24 cellular contexts compared by ENCODE assay signal in genomic region chr2:231117148-231117547, GRCh38. TPM values are rescaled to one million over a fixed set of nuclear protein-coding genes. Genes with fewer than 3 reads are reported as not detected.
DNase-seq lines count a peak whose midpoint lies in the region; ATAC-seq, FAIRE-seq and TF ChIP-seq lines count a peak whose summit lies in the region.
"Had no signal": no experiment of that assay in that cellular context is flagged by ENCODE, and none has a peak within 500 bp of the region (broad histone marks: within the 10 kb centered on the region; RNA-seq: fewer than 3 reads in every experiment).

No MANE protein-coding gene starts in this region.

- DNase-seq in GM12878 (ENCODE audit: low read depth, low spot score) (no peak), mesothelial cell of epicardium (ENCODE audit: low spot score in 2 of 2, unreplicated experiment in 2 of 2) (no peak), uterus (no peak), amniotic stem cell (lab: John Stamatoyannopoulos, UW) (no peak)
- DNase-seq in CD4-positive, alpha-beta memory T cell, result no peak
- DNase-seq: CD4-positive, CD25-positive, alpha-beta regulatory T cell; COR-L47; DMS53; H9; IMR-90; KG1; MG63; NCI-H2029; NCI-H446 treated with DMSO at 0.1 percent for 48 hours; NCI-H526 treated with DMSO at 0.1 percent for 48 hours; Peyer's patch; SIG-M5; SK-N-SH had no signal

- TF ChIP-seq CTCF in OCI-LY3 (IDR thresholded peaks at IDR 0.05; ENCODE audit: low read depth, low read length), result no peak
- no peak for TF ChIP-seq CTCF in GM12878 (IDR thresholded peaks at IDR 0.05 in 2 of 3, conservative IDR thresholded peaks at IDR 0.05 in 1 of 3; ENCODE audit: control insufficient read depth in 2 of 3, extremely low read depth in 1 of 3, insufficient read depth in 1 of 3, low read depth in 3 of 3, low read length in 3 of 3)
- TF ChIP-seq CTCF in mesothelial cell of epicardium (IDR thresholded peaks at IDR 0.05; ENCODE audit: unreplicated experiment), result no peak
- no peak for TF ChIP-seq CTCF in uterus (IDR thresholded peaks at IDR 0.05)

- H3K4me2 ChIP-seq in OCI-LY3 (ENCODE audit: low read length) (peak overlapping the region; percentile 33), GM12878 (ENCODE audit: control insufficient read depth, insufficient read depth) (no peak overlapping the region)
- H3K4me2 ChIP-seq: BLaER1, GM23338, SK-N-SH had no signal

- no peak for FAIRE-seq in GM12878 (lab: Jason Lieb, UNC)

- peaks cover 10% of the 10 kb centered on the region for H3K36me3 Mint-ChIP-seq in mesothelial cell of epicardium
- peaks cover 12 to 30% of the 10 kb centered on the region in 2 donors for H3K36me3 Mint-ChIP-seq in CD4-positive, alpha-beta memory T cell

- peaks cover 3% of the 10 kb centered on the region for H3K36me3 ChIP-seq in OCI-LY3 (replicated peaks; ENCODE audit: low read depth, low read length)
- H3K36me3 ChIP-seq in GM12878 (ENCODE audit: control insufficient read depth in 2 of 2, insufficient read depth in 2 of 2, low read length in 1 of 2), result peaks cover 0 to 5% of the 10 kb centered on the region in 2 experiments; a peak in 1 of 4 replicates
- no peaks in the 10 kb centered on the region for H3K36me3 ChIP-seq in uterus
- no peaks in the 10 kb centered on the region for H3K36me3 ChIP-seq in CD4-positive, alpha-beta memory T cell (ENCODE audit: insufficient read depth, low read length)
- H3K36me3 ChIP-seq: Peyer's patch had no signal

- H3K27ac Mint-ChIP-seq in mesothelial cell of epicardium, result peak overlapping the region; percentile 43
- H3K27ac Mint-ChIP-seq in CD4-positive, alpha-beta memory T cell, result no peak overlapping the region
- H3K27ac Mint-ChIP-seq: CD4-positive, CD25-positive, alpha-beta regulatory T cell; GM23338 had no signal

- intact Hi-C loops in GM12878 (cut with micrococcal nuclease; ENCODE audit: unreplicated experiment) (no loop called here), uterus (cut with DNase I; ENCODE audit: low total_unique reads) (no loop called here)
- intact Hi-C loops in CD4-positive, alpha-beta memory T cell (cut with micrococcal nuclease), result no loop called here

- RAD21 ChIA-PET in GM12878 (lab: Charles Lee; ENCODE audit: unreplicated experiment), result interaction anchor here (2.0 kb wide), 1 partner anchor 13 kb away, joined by 8 read pairs; no protein-coding TSS in a partner anchor

- POLR2A ChIA-PET in GM12878 (lab: Charles Lee), result interaction anchor here (1.4 kb wide), 1 partner anchor 8 kb away, joined by 3 read pairs; no protein-coding TSS in a partner anchor
- POLR2A ChIA-PET in CD4-positive, alpha-beta memory T cell (lab: Charles Lee; ENCODE audit: partially characterized antibody), result no interaction called here

- H3K9me3 Mint-ChIP-seq in mesothelial cell of epicardium, result no peaks in the 10 kb centered on the region
- no peaks in the 10 kb centered on the region for H3K9me3 Mint-ChIP-seq in CD4-positive, alpha-beta memory T cell
- H3K9me3 Mint-ChIP-seq: CD4-positive, CD25-positive, alpha-beta regulatory T cell; GM23338; H9 had no signal

- H3K4me1 ChIP-seq in OCI-LY3 (ENCODE audit: low read length) (peaks cover 25% of the 10 kb centered on the region), GM12878 (ENCODE audit: control insufficient read depth, insufficient read depth, low read length) (peaks cover 8% of the 10 kb centered on the region; the same call in 1 of the 2 replicates), uterus (peaks cover 0 to 4% of the 10 kb centered on the region in 2 donors)
- no peaks in the 10 kb centered on the region for H3K4me1 ChIP-seq in CD4-positive, alpha-beta memory T cell (ENCODE audit: insufficient read depth, low read length)
- H3K4me1 ChIP-seq: BLaER1, Peyer's patch had no signal

- SMC1A ChIA-PET in GM12878 (lab: Charles Lee; ENCODE audit: uncharacterized antibody, unreplicated experiment), result interaction anchor here (2.1 kb wide), 1 partner anchor 13 kb away, joined by 6 read pairs; no protein-coding TSS in a partner anchor

- H3K27me3 Mint-ChIP-seq in mesothelial cell of epicardium (ENCODE audit: low read depth), result no peaks in the 10 kb centered on the region
- no peaks in the 10 kb centered on the region for H3K27me3 Mint-ChIP-seq in CD4-positive, alpha-beta memory T cell
- H3K27me3 Mint-ChIP-seq: CD4-positive, CD25-positive, alpha-beta regulatory T cell had no signal

- H3K4me3 Mint-ChIP-seq in mesothelial cell of epicardium, result no peak overlapping the region
- no peak overlapping the region for H3K4me3 Mint-ChIP-seq in CD4-positive, alpha-beta memory T cell
- H3K4me3 Mint-ChIP-seq: CD4-positive, CD25-positive, alpha-beta regulatory T cell; GM23338; H9 had no signal

- in situ Hi-C loops in GM12878 (cut with MboI), result no loop called here

- 0% methylated on average over 1 of the region's 1 CpG for WGBS in GM12878 (ENCODE audit: insufficient coverage, insufficient replicate concordance, low lambda C conversion rate, missing lambda C conversion rate)

- H3K9ac ChIP-seq in OCI-LY3 (ENCODE audit: low read length) (no peak overlapping the region), GM12878 (ENCODE audit: control insufficient read depth, insufficient read depth, low read length) (no peak overlapping the region)
- H3K9ac ChIP-seq: BLaER1, SK-N-SH had no signal

- H3K27ac ChIP-seq in OCI-LY3 (ENCODE audit: low read length), result no peak overlapping the region
- no peak overlapping the region for H3K27ac ChIP-seq in GM12878 (ENCODE audit: control insufficient read depth, insufficient read depth)
- H3K27ac ChIP-seq in uterus, result peak overlapping the region; percentile 60 to 89
- no peak overlapping the region for H3K27ac ChIP-seq in CD4-positive, alpha-beta memory T cell (ENCODE audit: low read depth, low read length)
- H3K27ac ChIP-seq: BLaER1, Peyer's patch had no signal

- TF ChIP-seq RAD21 in GM12878 (IDR thresholded peaks at IDR 0.05; ENCODE audit: insufficient read depth, low read depth, low read length), result no peak

- H3K9me3 ChIP-seq in OCI-LY3 (ENCODE audit: insufficient read depth, low read length) (no peaks in the 10 kb centered on the region), GM12878 (replicated peaks; ENCODE audit: control insufficient read depth, insufficient read depth, low read length) (no peaks in the 10 kb centered on the region), uterus (no peaks in the 10 kb centered on the region)
- no peaks in the 10 kb centered on the region for H3K9me3 ChIP-seq in CD4-positive, alpha-beta memory T cell (ENCODE audit: control insufficient read depth in 1 of 2, low read length in 2 of 2)
- H3K9me3 ChIP-seq: BLaER1, MG63, Peyer's patch, SK-N-SH had no signal

- H3K27me3 ChIP-seq in OCI-LY3 (ENCODE audit: low read depth, low read length), result no peaks in the 10 kb centered on the region
- no peaks in the 10 kb centered on the region for H3K27me3 ChIP-seq in GM12878 (replicated peaks in 1 of 2; ENCODE audit: control insufficient read depth in 2 of 2, insufficient read depth in 2 of 2, low read length in 1 of 2)
- no peaks in the 10 kb centered on the region for H3K27me3 ChIP-seq in uterus
- H3K27me3 ChIP-seq in CD4-positive, alpha-beta memory T cell (ENCODE audit: insufficient read depth, low read length), result no peaks in the 10 kb centered on the region
- H3K27me3 ChIP-seq: BLaER1, MG63, Peyer's patch had no signal

- H4K20me1 ChIP-seq in OCI-LY3 (ENCODE audit: insufficient read depth, low read length), result no peaks in the 10 kb centered on the region; the same call in 1 of the 2 replicates
- no peaks in the 10 kb centered on the region for H4K20me1 ChIP-seq in GM12878 (ENCODE audit: control insufficient read depth, insufficient read depth)
- H4K20me1 ChIP-seq: BLaER1 had no signal

- TF ChIP-seq POLR2A in GM12878 (IDR thresholded peaks at IDR 0.05; ENCODE audit: low read depth, low read length) (no peak), uterus (IDR thresholded peaks at IDR 0.05) (no peak)

- peaks cover 47% of the 10 kb centered on the region for H3K4me1 Mint-ChIP-seq in mesothelial cell of epicardium
- peaks cover 0 to 6% (median 2%) of the 10 kb centered on the region in 4 donors for H3K4me1 Mint-ChIP-seq in CD4-positive, alpha-beta memory T cell

- H3K79me2 ChIP-seq in OCI-LY3 (ENCODE audit: low read length) (no peaks in the 10 kb centered on the region), GM12878 (ENCODE audit: control insufficient read depth, insufficient read depth, low read length) (no peaks in the 10 kb centered on the region; the same call in 1 of the 2 replicates)

- BruUV-seq in GM12878 (replicated peaks; lab: Mats Ljungman, UMichigan), result no TSS peak

- no peak for TF ChIP-seq EP300 in GM12878 (IDR thresholded peaks at IDR 0.05; ENCODE audit: borderline replicate concordance in 1 of 2, control insufficient read depth in 1 of 2, low read depth in 2 of 2, low read length in 2 of 2)

- ATAC-seq in GM12878, result no peak
- no peak for ATAC-seq in HG03159 (IDR thresholded peaks at IDR 0.05; ENCODE audit: unreplicated experiment)
- ATAC-seq: GM23338 had no signal

- H3K4me3 ChIP-seq in OCI-LY3 (ENCODE audit: low read length) (no peak overlapping the region), GM12878 (no peak overlapping the region), uterus (no peak overlapping the region)
- H3K4me3 ChIP-seq in CD4-positive, alpha-beta memory T cell (ENCODE audit: low read length in 2 of 2), result no peak overlapping the region
- H3K4me3 ChIP-seq: BLaER1, GM23338, MG63, Peyer's patch had no signal

- no peak overlapping the region for H2AFZ ChIP-seq in OCI-LY3 (ENCODE audit: low read depth, low read length)
- no peak overlapping the region for H2AFZ ChIP-seq in GM12878 (ENCODE audit: control insufficient read depth, low read depth, low read length)
- H2AFZ ChIP-seq: GM23338 had no signal

- CTCF ChIA-PET in GM12878 (lab: Yijun Ruan, JAX), result interaction anchor here (1.3 kb wide), 1 partner anchor 111 kb away, joined by 5 read pairs; no protein-coding TSS in a partner anchor
- CTCF ChIA-PET in CD4-positive, alpha-beta memory T cell (lab: Charles Lee; ENCODE audit: partially characterized antibody), result interaction anchor here (1.1 kb wide), 1 partner anchor 13 kb away, joined by 5 read pairs; no protein-coding TSS in a partner anchor

RNA-seq across cellular contexts. Expression of gene HTR2B, which starts 7.7 kb away (rescaled TPM):
- not detected in 2 replicates for total RNA-seq in GM12878 (2013; cell fraction: nucleolus; rRNA removed)
- total RNA-seq in GM12878 (2014; rRNA removed) (0.05 and 0.06 TPM in 2 replicates), GM12878 (2014; rRNA removed; fragmentation: Illumina TruSeq; extraction: Trizol) (0.13 and 0.23 TPM in 2 replicates), GM12878 (2021) (0.13 and 0.19 TPM in 2 replicates), mesothelial cell of epicardium (2.6 to 3.7 TPM (median 3.4 TPM) in 3 replicates), uterus (1 to 10 TPM; 2.9 to 8.6 (median 4.0) TPM)
- not detected for polyA plus RNA-seq in GM12878 (2011; ENCODE audit: low read depth)
- polyA plus RNA-seq in GM12878 (2011; rRNA removed) (0.03 TPM in 1 of 2 replicates, not detected in the other), GM12878 (2014; fragmentation: Illumina TruSeq; extraction: Trizol) (0.14 and 0.16 TPM in 2 replicates), GM12878 (2014; fragmentation: Nextera tagmentation; extraction: Ambion mirVana) (under 1 TPM; 0.20 to 0.35 TPM), GM12878 (2014; rRNA removed) (0.10 and 0.15 TPM in 2 replicates), GM12878 (2016; fragmentation: Nextera tagmentation; extraction: Ambion mirVana) (1 to 10 TPM in 1 of 2 experiments, under 1 TPM in 1; 0.91 to 1.2 TPM)
- polyA plus RNA-seq in GM12878 (2011; cell fraction: cytosol; rRNA removed), result 0.03 TPM in 1 of 2 replicates, not detected in the other
- 0.04 TPM in 1 of 2 replicates, not detected in the other for polyA plus RNA-seq in GM12878 (2011; cell fraction: nucleus; rRNA removed)
- 0.18 and 0.31 TPM in 2 replicates for polyA plus RNA-seq in GM12878 (2012)
- polyA minus RNA-seq in GM12878 (2011; rRNA and poly(A)+ RNA removed), result not detected in 2 replicates
- not detected in 2 replicates for polyA minus RNA-seq in GM12878 (2011; cell fraction: cytosol; rRNA and poly(A)+ RNA removed)
- polyA minus RNA-seq in GM12878 (2011; cell fraction: nucleus; rRNA and poly(A)+ RNA removed), result not detected in 2 replicates
- total RNA-seq in CD4-positive, alpha-beta memory T cell, result not detected
- under 1 TPM; 0.10 to 0.21 TPM for polyA plus RNA-seq in CD4-positive, alpha-beta memory T cell
- total RNA-seq: A172, Daoy, GM23338, H9 had no signal

Comparison
In these comparisons a context has a peak if more than half of its experiments do, and no peak if none do; other contexts are left out.
1. H3K27ac ChIP-seq: peak in uterus (2 of 2); none in OCI-LY3 (single experiment), GM12878 (single experiment) and CD4-positive, alpha-beta memory T cell (single experiment).